11 cellular contexts compared by ENCODE assay signal in the genomic region with DNA sequence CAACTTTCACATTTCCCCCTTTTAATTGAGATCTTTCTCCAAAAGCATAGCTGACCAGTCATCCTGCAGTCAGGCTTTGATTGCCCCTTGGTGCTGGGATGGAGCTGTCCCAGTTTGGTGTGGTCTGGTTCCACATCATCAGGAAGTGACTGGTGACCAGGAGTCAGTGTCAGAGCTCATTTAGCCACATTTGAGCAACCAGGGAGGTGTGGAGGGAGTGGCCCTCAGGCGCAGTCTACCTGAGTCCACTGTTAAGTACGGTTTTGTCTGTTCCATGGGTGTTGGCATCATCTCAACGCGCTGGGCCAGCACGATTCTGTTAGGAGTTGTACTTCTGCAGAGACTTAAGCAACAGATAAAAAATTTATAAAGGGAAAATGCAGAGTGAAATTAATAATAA.
"Had no signal": no experiment of that assay in that cellular context is flagged by ENCODE, and none has a peak within 500 bp of the region (broad histone marks: within the 10 kb centered on the region; RNA-seq: fewer than 3 reads in every experiment).

No MANE protein-coding gene starts in this region.

- H3K4me2 ChIP-seq: KMS-11, SK-N-SH had no signal

- H3K36me3 ChIP-seq: breast epithelium had no signal

- H3K27ac ChIP-seq: adrenal gland, body of pancreas, breast epithelium, KMS-11, SJSA1, WERI-Rb-1 had no signal

- DNase-seq: activated CD4-positive, alpha-beta T cell treated with anti-CD3 and anti-CD28 coated beads for 1 hour; activated T-cell treated with anti-CD3 and anti-CD28 coated beads, Interleukin-2, amount 50 U/mL, for 24 hours; NCI-H446 treated with DMSO at 0.1 percent for 48 hours; T-helper 9 cell had no signal

- H3K27me3 ChIP-seq: adrenal gland, body of pancreas, breast epithelium, SJSA1 had no signal

- H3K9me3 ChIP-seq: adrenal gland, body of pancreas, breast epithelium, SJSA1, SK-N-SH had no signal

- H3K4me3 ChIP-seq: adrenal gland, body of pancreas, breast epithelium, SJSA1 had no signal

- H3K9ac ChIP-seq: KMS-11, SK-N-SH had no signal
